ENCODE assay signal across 16 cellular contexts in the genomic region with DNA sequence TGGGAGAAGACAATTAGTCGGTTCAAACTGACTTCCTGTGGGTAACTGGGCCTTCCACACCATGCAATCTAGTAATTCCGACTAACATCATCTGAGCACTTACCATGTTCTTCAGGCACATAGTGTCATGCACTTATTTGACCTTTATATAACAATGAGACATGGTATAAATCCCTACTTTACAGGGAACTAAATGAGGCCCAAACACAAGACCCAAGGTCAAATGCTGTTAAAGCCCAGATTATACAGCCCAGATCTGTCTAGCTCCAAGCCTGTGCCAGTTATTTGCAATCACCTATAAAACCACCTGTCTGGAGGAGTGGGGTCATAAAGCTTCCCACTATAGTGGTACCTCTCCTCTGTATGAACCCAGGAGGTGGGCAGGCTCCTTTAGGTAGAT. TPM values are rescaled to one million over a fixed set of nuclear protein-coding genes. Genes with fewer than 3 reads are reported as not detected.
A peak's percentile ranks its signal among the peaks of the same experiment; 100 is the strongest.
DNase-seq lines count a peak whose midpoint lies in the region; ATAC-seq and TF ChIP-seq lines count a peak whose summit lies in the region.
"Had no signal": no experiment of that assay in that cellular context is flagged by ENCODE, and none has a peak within 500 bp of the region (broad histone marks: within the 10 kb centered on the region; RNA-seq: fewer than 3 reads in every experiment).

No MANE protein-coding gene starts in this region.

- DNase-seq in activated CD4-positive, alpha-beta memory T cell treated with anti-CD3 and anti-CD28 coated beads for 36 hours = no peak
- no peak for DNase-seq in activated CD4-positive, alpha-beta memory T cell treated with anti-CD3 and anti-CD28 coated beads, Interleukin-2, amount 10 ng/mL, durations not matched to agents 7 days and 5 days
- no peak for DNase-seq in CD4-positive, alpha-beta memory T cell
- DNase-seq in naive B cell (no peak), heart left ventricle (no peak), NCI-H1436 treated with DMSO at 0.1 percent for 48 hours (lab: John Stamatoyannopoulos, UW) (no peak)
- DNase-seq: DMS79 treated with DMSO at 0.1 percent for 48 hours, GDM1, Karpas-422, NCI-H1417, NCI-H2171 treated with DMSO at 0.1 percent for 48 hours, NCI-H82 had no signal

- H3K27me3 Mint-ChIP-seq in activated CD4-positive, alpha-beta memory T cell treated with anti-CD3 and anti-CD28 coated beads for 36 hours = no peaks in the 10 kb centered on the region
- no peaks in the 10 kb centered on the region for H3K27me3 Mint-ChIP-seq in activated CD4-positive, alpha-beta memory T cell treated with anti-CD3 and anti-CD28 coated beads, Interleukin-2, amount 10 ng/mL, durations not matched to agents 7 days and 5 days
- H3K27me3 Mint-ChIP-seq in CD4-positive, alpha-beta memory T cell = no peaks in the 10 kb centered on the region
- H3K27me3 Mint-ChIP-seq in activated T-helper 17 cell treated with anti-CD3 and anti-CD28 coated beads, Interleukin-2, amount 50 U/mL, for 72 hours = no peaks in the 10 kb centered on the region
- no peaks in the 10 kb centered on the region for H3K27me3 Mint-ChIP-seq in naive B cell

- TF ChIP-seq CTCF in heart left ventricle (IDR thresholded peaks at IDR 0.05) = no peak

- intact Hi-C loops in activated CD4-positive, alpha-beta memory T cell treated with anti-CD3 and anti-CD28 coated beads for 36 hours (cut with micrococcal nuclease) = no loop called here
- intact Hi-C loops in CD4-positive, alpha-beta memory T cell (cut with micrococcal nuclease) = no loop called here
- intact Hi-C loops in heart left ventricle (cut with DNase I) = no loop called here

- no peak for TF ChIP-seq POLR2A in heart left ventricle (IDR thresholded peaks at IDR 0.05)

- POLR2A ChIA-PET in activated CD4-positive, alpha-beta memory T cell treated with anti-CD3 and anti-CD28 coated beads for 36 hours (lab: Charles Lee) = no interaction called here
- POLR2A ChIA-PET in activated CD4-positive, alpha-beta memory T cell treated with anti-CD3 and anti-CD28 coated beads, Interleukin-2, amount 10 ng/mL, durations not matched to agents 7 days and 5 days (lab: Charles Lee) = no interaction called here
- POLR2A ChIA-PET in CD4-positive, alpha-beta memory T cell (lab: Charles Lee; ENCODE audit: partially characterized antibody) = no interaction called here

- peaks cover 12% of the 10 kb centered on the region for H3K36me3 Mint-ChIP-seq in activated CD4-positive, alpha-beta memory T cell treated with anti-CD3 and anti-CD28 coated beads for 36 hours
- H3K36me3 Mint-ChIP-seq in activated CD4-positive, alpha-beta memory T cell treated with anti-CD3 and anti-CD28 coated beads, Interleukin-2, amount 10 ng/mL, durations not matched to agents 7 days and 5 days (ENCODE audit: low read depth) = peaks cover 27% of the 10 kb centered on the region
- peaks cover 29% of the 10 kb centered on the region in 2 donors for H3K36me3 Mint-ChIP-seq in CD4-positive, alpha-beta memory T cell
- peaks cover 27% of the 10 kb centered on the region for H3K36me3 Mint-ChIP-seq in activated T-helper 17 cell treated with anti-CD3 and anti-CD28 coated beads, Interleukin-2, amount 50 U/mL, for 72 hours (ENCODE audit: low read depth)
- peaks cover 0 to 12% of the 10 kb centered on the region in 2 donors for H3K36me3 Mint-ChIP-seq in naive B cell

- peaks cover 9% of the 10 kb centered on the region for H3K9me3 Mint-ChIP-seq in activated CD4-positive, alpha-beta memory T cell treated with anti-CD3 and anti-CD28 coated beads for 36 hours
- no peaks in the 10 kb centered on the region for H3K9me3 Mint-ChIP-seq in activated CD4-positive, alpha-beta memory T cell treated with anti-CD3 and anti-CD28 coated beads, Interleukin-2, amount 10 ng/mL, durations not matched to agents 7 days and 5 days
- peaks cover 0 to 5% (median 0%) of the 10 kb centered on the region in 8 donors for H3K9me3 Mint-ChIP-seq in CD4-positive, alpha-beta memory T cell
- H3K9me3 Mint-ChIP-seq in activated T-helper 17 cell treated with anti-CD3 and anti-CD28 coated beads, Interleukin-2, amount 50 U/mL, for 72 hours = no peaks in the 10 kb centered on the region
- peaks cover 0 to 6% (median under 1%) of the 10 kb centered on the region in 7 donors for H3K9me3 Mint-ChIP-seq in naive B cell

- no peak overlapping the region for H3K4me3 Mint-ChIP-seq in activated CD4-positive, alpha-beta memory T cell treated with anti-CD3 and anti-CD28 coated beads for 36 hours
- H3K4me3 Mint-ChIP-seq in activated CD4-positive, alpha-beta memory T cell treated with anti-CD3 and anti-CD28 coated beads, Interleukin-2, amount 10 ng/mL, durations not matched to agents 7 days and 5 days = no peak overlapping the region
- peak overlapping the region in 5 of 8 donors; percentile 11 to 73 (median 30) for H3K4me3 Mint-ChIP-seq in CD4-positive, alpha-beta memory T cell
- H3K4me3 Mint-ChIP-seq in activated T-helper 17 cell treated with anti-CD3 and anti-CD28 coated beads, Interleukin-2, amount 50 U/mL, for 72 hours = no peak overlapping the region
- peak overlapping the region in 2 of 8 donors; percentile 4 to 61 for H3K4me3 Mint-ChIP-seq in naive B cell
- H3K4me3 Mint-ChIP-seq: CD14-positive monocyte had no signal

- H3K27ac Mint-ChIP-seq in activated CD4-positive, alpha-beta memory T cell treated with anti-CD3 and anti-CD28 coated beads for 36 hours = peak overlapping the region; percentile 9
- no peak overlapping the region for H3K27ac Mint-ChIP-seq in activated CD4-positive, alpha-beta memory T cell treated with anti-CD3 and anti-CD28 coated beads, Interleukin-2, amount 10 ng/mL, durations not matched to agents 7 days and 5 days
- H3K27ac Mint-ChIP-seq in CD4-positive, alpha-beta memory T cell = peak overlapping the region; percentile 6 to 78 (median 23)
- H3K27ac Mint-ChIP-seq in activated T-helper 17 cell treated with anti-CD3 and anti-CD28 coated beads, Interleukin-2, amount 50 U/mL, for 72 hours = peak overlapping the region; percentile 14
- peak overlapping the region in 4 of 6 donors; percentile 19 to 87 (median 68) for H3K27ac Mint-ChIP-seq in naive B cell

- peaks cover 97% of the 10 kb centered on the region for H3K4me1 Mint-ChIP-seq in activated CD4-positive, alpha-beta memory T cell treated with anti-CD3 and anti-CD28 coated beads for 36 hours (ENCODE audit: low read depth)
- peaks cover 84% of the 10 kb centered on the region for H3K4me1 Mint-ChIP-seq in activated CD4-positive, alpha-beta memory T cell treated with anti-CD3 and anti-CD28 coated beads, Interleukin-2, amount 10 ng/mL, durations not matched to agents 7 days and 5 days
- H3K4me1 Mint-ChIP-seq in CD4-positive, alpha-beta memory T cell = peaks cover 83 to 100% (median 93%) of the 10 kb centered on the region in 4 donors
- peaks cover 79% of the 10 kb centered on the region for H3K4me1 Mint-ChIP-seq in activated T-helper 17 cell treated with anti-CD3 and anti-CD28 coated beads, Interleukin-2, amount 50 U/mL, for 72 hours
- peaks cover 86 to 96% (median 91%) of the 10 kb centered on the region in 3 donors for H3K4me1 Mint-ChIP-seq in naive B cell

- WGBS in heart left ventricle, 4 donors = 40 to 56% (median 47%) methylated on average over 2 of the region's 2 CpGs

- H3K36me3 ChIP-seq in CD4-positive, alpha-beta memory T cell (ENCODE audit: insufficient read depth, low read length) = no peaks in the 10 kb centered on the region
- H3K36me3 ChIP-seq in heart left ventricle = no peaks in the 10 kb centered on the region

- CTCF ChIA-PET in activated CD4-positive, alpha-beta memory T cell treated with anti-CD3 and anti-CD28 coated beads for 36 hours (lab: Charles Lee) = no interaction called here
- CTCF ChIA-PET in activated CD4-positive, alpha-beta memory T cell treated with anti-CD3 and anti-CD28 coated beads, Interleukin-2, amount 10 ng/mL, durations not matched to agents 7 days and 5 days (lab: Charles Lee) = no interaction called here
- CTCF ChIA-PET in CD4-positive, alpha-beta memory T cell (lab: Charles Lee; ENCODE audit: partially characterized antibody) = interaction anchor here (0.8 kb wide), 1 partner anchor 9 kb away, joined by 3 read pairs; no protein-coding TSS in a partner anchor

- ATAC-seq in activated T-helper 17 cell treated with anti-CD3 and anti-CD28 coated beads, Interleukin-2, amount 50 U/mL, for 72 hours (replicated peaks) = no peak
- ATAC-seq in naive B cell (ENCODE audit: low read depth in 2 of 2) (no peak), GM18909 (IDR thresholded peaks at IDR 0.05; ENCODE audit: poor library complexity, unreplicated experiment) (no peak), heart left ventricle (no peak)

- no peaks in the 10 kb centered on the region for H3K27me3 ChIP-seq in CD4-positive, alpha-beta memory T cell (ENCODE audit: insufficient read depth, low read length)
- H3K27me3 ChIP-seq in heart left ventricle = no peaks in the 10 kb centered on the region

- H3K9me3 ChIP-seq in CD4-positive, alpha-beta memory T cell (ENCODE audit: control insufficient read depth in 1 of 2, low read length in 2 of 2) = no peaks in the 10 kb centered on the region
- peaks cover 0 to 4% (median 0%) of the 10 kb centered on the region in 12 donors for H3K9me3 ChIP-seq in heart left ventricle

- H3K4me1 ChIP-seq in CD4-positive, alpha-beta memory T cell (ENCODE audit: insufficient read depth, low read length) = peaks cover 90% of the 10 kb centered on the region
- peaks cover 3 to 83% (median 48%) of the 10 kb centered on the region in 12 donors for H3K4me1 ChIP-seq in heart left ventricle

- H3K4me3 ChIP-seq in CD4-positive, alpha-beta memory T cell (ENCODE audit: low read length in 2 of 2) = no peak overlapping the region
- H3K4me3 ChIP-seq in heart left ventricle = no peak overlapping the region

- no peak overlapping the region for H3K27ac ChIP-seq in CD4-positive, alpha-beta memory T cell (ENCODE audit: low read depth, low read length)
- H3K27ac ChIP-seq in heart left ventricle = no peak overlapping the region
- H3K27ac ChIP-seq: 22Rv1 had no signal

RNA-seq across cellular contexts. Expression of a gene that starts 40.8 kb away (rescaled TPM):
- total RNA-seq in activated CD4-positive, alpha-beta memory T cell treated with anti-CD3 and anti-CD28 coated beads for 36 hours = 100 to 1,000 TPM; 115 to 128 TPM
- 100 to 1,000 TPM; 204 to 205 TPM for total RNA-seq in activated CD4-positive, alpha-beta memory T cell treated with anti-CD3 and anti-CD28 coated beads, Interleukin-2, amount 10 ng/mL, durations not matched to agents 7 days and 5 days
- total RNA-seq in CD4-positive, alpha-beta memory T cell = 100 to 1,000 TPM; 370 to 372 TPM
- polyA plus RNA-seq in CD4-positive, alpha-beta memory T cell = 100 to 1,000 TPM; 163 to 258 TPM
- 100 to 1,000 TPM; 123 to 142 TPM for total RNA-seq in activated T-helper 17 cell treated with anti-CD3 and anti-CD28 coated beads, Interleukin-2, amount 50 U/mL, for 72 hours
- polyA plus RNA-seq in naive B cell (ENCODE audit: low read depth in 6 of 6) (100 to 1,000 TPM; 182 to 259 (median 194) TPM), heart left ventricle (10 to 100 TPM; 20.5 to 73.7 TPM)
- 100 to 1,000 TPM in 4 of 9 donors, 10 to 100 TPM in 5; 85.6 to 189 (median 96.5) TPM for total RNA-seq in heart left ventricle

Comparison
In these comparisons a context has a peak if more than half of its experiments do, and no peak if none do; other contexts are left out.
1. H3K4me3 Mint-ChIP-seq: peak in CD4-positive, alpha-beta memory T cell (5 of 8); none in activated CD4-positive, alpha-beta memory T cell treated with anti-CD3 and anti-CD28 coated beads for 36 hours (single experiment), activated CD4-positive, alpha-beta memory T cell treated with anti-CD3 and anti-CD28 coated beads, Interleukin-2, amount 10 ng/mL, durations not matched to agents 7 days and 5 days (single experiment) and activated T-helper 17 cell treated with anti-CD3 and anti-CD28 coated beads, Interleukin-2, amount 50 U/mL, for 72 hours (single experiment).